Comparison of ENCODE assay signal across 21 cellular contexts in genomic region chr13:96299235-96299634, GRCh38.
DNase-seq lines count a peak whose midpoint lies in the region; ATAC-seq and TF ChIP-seq lines count a peak whose summit lies in the region.
"Had no signal": no experiment of that assay in that cellular context is flagged by ENCODE, and none has a peak within 500 bp of the region (broad histone marks: within the 10 kb centered on the region; RNA-seq: fewer than 3 reads in every experiment).

No MANE protein-coding gene starts in this region.

- no peak overlapping the region for H3K27ac Mint-ChIP-seq in endodermal cell
- H3K27ac Mint-ChIP-seq: CD4-positive, CD25-positive, alpha-beta regulatory T cell; T-helper 17 cell had no signal

- peaks cover 3% of the 10 kb centered on the region for H3K4me1 Mint-ChIP-seq in endodermal cell
- H3K4me1 Mint-ChIP-seq: CD4-positive, CD25-positive, alpha-beta regulatory T cell; T-helper 17 cell had no signal

- peak; percentile 2 for TF ChIP-seq CTCF in GM12864 (IDR thresholded peaks at IDR 0.05; ENCODE audit: low read depth, low read length, missing control alignments)
- TF ChIP-seq CTCF in endodermal cell (conservative IDR thresholded peaks at IDR 0.05): peak; percentile 57
- no peak for TF ChIP-seq CTCF in body of pancreas (IDR thresholded peaks at IDR 0.05)

- H3K36me3 Mint-ChIP-seq in endodermal cell (ENCODE audit: low read depth): no peaks in the 10 kb centered on the region
- H3K36me3 Mint-ChIP-seq: CD4-positive, CD25-positive, alpha-beta regulatory T cell had no signal

- TF ChIP-seq POLR2A in body of pancreas (IDR thresholded peaks at IDR 0.05): no peak

- H3K9me3 Mint-ChIP-seq in endodermal cell: no peaks in the 10 kb centered on the region

- 93 to 95% methylated on average over 4 of the region's 4 CpGs for WGBS in endodermal cell (ENCODE audit: insufficient coverage in 1 of 2, insufficient read length in 1 of 2), 2 experiments
- WGBS in body of pancreas, 2 donors: 68 to 83% methylated on average over 4 of the region's 4 CpGs

- no peak overlapping the region for H3K4me3 Mint-ChIP-seq in endodermal cell
- H3K4me3 Mint-ChIP-seq: CD4-positive, CD25-positive, alpha-beta regulatory T cell; T-helper 17 cell had no signal

- H3K9ac ChIP-seq in endodermal cell (ENCODE audit: extremely low read depth, low read length, poor library complexity, severe bottlenecking): no peak overlapping the region

- intact Hi-C loops in body of pancreas (cut with DNase I): no loop called here

- no peaks in the 10 kb centered on the region for H3K27me3 Mint-ChIP-seq in endodermal cell (ENCODE audit: insufficient read depth)
- H3K27me3 Mint-ChIP-seq: CD4-positive, CD25-positive, alpha-beta regulatory T cell; T-helper 17 cell had no signal

- DNase-seq in DMS53 (lab: John Stamatoyannopoulos, UW): peak; percentile 0
- DNase-seq in DMS53 treated with DMSO at 0.1 percent for 48 hours (lab: John Stamatoyannopoulos, UW; ENCODE audit: unreplicated experiment): no peak
- DNase-seq in GM12864 (ENCODE audit: low read depth): no peak
- peak; percentile 11 for DNase-seq in NAMALWA (ENCODE audit: low spot score)
- no peak for DNase-seq in endodermal cell
- no peak for DNase-seq in epidermal melanocyte (ENCODE audit: insufficient read length, low spot score)
- DNase-seq in Ammon's horn (ENCODE audit: low spot score): no peak
- DNase-seq in body of pancreas: no peak
- DNase-seq: 8988T; CD4-positive, CD25-positive, alpha-beta regulatory T cell; GDM1; MG63; NCI-H1092; NCI-H1436 treated with DMSO at 0.1 percent for 48 hours; NCI-H2029; NCI-H446 treated with DMSO at 0.1 percent for 48 hours; NCI-H526 treated with DMSO at 0.1 percent for 48 hours; NK-92 treated with Interleukin-12 subunit alpha and Interleukin-12 subunit beta, amount 100 ng/mL, for 24 hours; Peyer's patch; SJCRH30; T-helper 17 cell had no signal

- H3K4me3 ChIP-seq in GM12864 (ENCODE audit: low read depth, low read length): no peak overlapping the region
- H3K4me3 ChIP-seq in endodermal cell (ENCODE audit: low read length): no peak overlapping the region
- no peak overlapping the region for H3K4me3 ChIP-seq in body of pancreas
- H3K4me3 ChIP-seq: MG63, Peyer's patch, SJCRH30 had no signal

- H3K36me3 ChIP-seq in endodermal cell (ENCODE audit: control insufficient read depth, insufficient read depth, low read length): no peaks in the 10 kb centered on the region
- H3K36me3 ChIP-seq in body of pancreas (replicated peaks in 1 of 2; ENCODE audit: insufficient read depth in 1 of 2, low read depth in 2 of 2): no peaks in the 10 kb centered on the region
- H3K36me3 ChIP-seq: MG63, Peyer's patch, SJCRH30 had no signal

- H3K27me3 ChIP-seq in endodermal cell (ENCODE audit: control insufficient read depth, insufficient read depth, low read length, poor library complexity, severe bottlenecking) (no peaks in the 10 kb centered on the region), body of pancreas (no peaks in the 10 kb centered on the region)
- H3K27me3 ChIP-seq: Peyer's patch, SJCRH30 had no signal

- H3K4me1 ChIP-seq in endodermal cell (ENCODE audit: control insufficient read depth, insufficient read depth, low read length) (no peaks in the 10 kb centered on the region), body of pancreas (no peaks in the 10 kb centered on the region)
- H3K4me1 ChIP-seq: Peyer's patch, SJCRH30 had no signal

- no peak overlapping the region for H3K27ac ChIP-seq in endodermal cell (ENCODE audit: low read depth, low read length)
- no peak overlapping the region for H3K27ac ChIP-seq in body of pancreas
- H3K27ac ChIP-seq: Peyer's patch, SJCRH30 had no signal

- ATAC-seq in body of pancreas: no peak
- ATAC-seq: T-helper 17 cell had no signal

- no peaks in the 10 kb centered on the region for H3K9me3 ChIP-seq in endodermal cell (ENCODE audit: control insufficient read depth, low read length)
- no peaks in the 10 kb centered on the region for H3K9me3 ChIP-seq in body of pancreas
- H3K9me3 ChIP-seq: MG63, Peyer's patch, SJCRH30 had no signal

Comparison
In these comparisons a context has a peak if more than half of its experiments do, and no peak if none do; other contexts are left out.
1. DNase-seq: peak in DMS53 (single experiment) and NAMALWA (single experiment); none in DMS53 treated with DMSO at 0.1 percent for 48 hours (single experiment), GM12864 (single experiment), endodermal cell (single experiment), epidermal melanocyte (single experiment), Ammon's horn (single experiment) and body of pancreas (0 of 4).
2. CTCF ChIP-seq: peak in GM12864 (single experiment) and endodermal cell (single experiment); none in body of pancreas (0 of 7).